In the genomic region with DNA sequence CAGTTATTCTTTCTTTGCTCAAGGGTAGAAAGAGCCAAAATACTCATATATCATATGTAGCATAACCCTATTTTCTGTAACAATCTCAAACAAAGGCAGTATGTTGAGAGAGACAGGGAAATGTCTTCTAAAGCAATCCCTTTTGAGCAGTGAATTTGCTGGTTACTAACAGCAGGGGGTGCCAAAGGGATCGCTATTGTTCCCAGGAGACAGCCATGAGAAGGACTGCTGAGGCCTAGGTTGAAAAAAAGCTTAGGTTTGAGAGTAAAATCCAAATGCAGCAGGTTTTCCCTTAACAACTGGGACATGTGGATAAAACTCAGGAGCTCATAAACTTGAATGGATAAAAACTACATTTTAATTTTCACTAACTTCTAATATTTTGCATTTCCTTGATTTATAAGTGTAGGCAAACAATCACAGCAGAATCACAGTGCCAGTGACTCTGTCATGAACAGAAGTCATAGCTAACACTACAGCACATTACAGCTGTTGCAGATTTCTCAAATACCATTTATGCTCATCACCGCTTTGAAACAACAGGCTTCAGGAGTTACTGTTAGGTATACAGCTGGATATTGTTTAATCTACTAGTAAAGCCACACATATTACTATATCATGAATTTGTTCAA, we compare ENCODE assay signal across 8 cellular contexts.
DNase-seq lines count a peak whose midpoint lies in the region; ATAC-seq and TF ChIP-seq lines count a peak whose summit lies in the region.

No MANE protein-coding gene starts in this region.

- no peak overlapping the region for H3K4me3 ChIP-seq in adipocyte (ENCODE audit: low read length)
- H3K4me3 ChIP-seq in right atrium auricular region, result no peak overlapping the region
- no peak overlapping the region for H3K4me3 ChIP-seq in retinal pigment epithelial cell (ENCODE audit: low read length)

- no peaks in the 10 kb centered on the region for H3K27me3 ChIP-seq in adipocyte (replicated peaks; ENCODE audit: control insufficient read depth, insufficient read depth, low read length)
- no peaks in the 10 kb centered on the region for H3K27me3 ChIP-seq in right atrium auricular region

- no peak overlapping the region for H3K27ac ChIP-seq in right atrium auricular region

- peaks cover 23% of the 10 kb centered on the region for H3K36me3 ChIP-seq in adipocyte (ENCODE audit: control insufficient read depth, insufficient read depth, low read length, severe bottlenecking)
- H3K36me3 ChIP-seq in right atrium auricular region, result peaks cover 3% of the 10 kb centered on the region

- H3K4me1 ChIP-seq in adipocyte (ENCODE audit: control insufficient read depth, insufficient read depth, low read length) (peaks cover 8% of the 10 kb centered on the region), right atrium auricular region (peaks cover 0 to 11% of the 10 kb centered on the region in 2 donors)

- ATAC-seq in SK-N-SH treated with all-trans-retinoic acid at 6 μM for 48 hours (peak; percentile 95), GM21528 (IDR thresholded peaks at IDR 0.05; ENCODE audit: low FRiP score, unreplicated experiment) (no peak)

- peak; percentile 37 for DNase-seq in DMS79 treated with DMSO at 0.1 percent for 48 hours (lab: John Stamatoyannopoulos, UW)
- no peak for DNase-seq in DMS79 (lab: John Stamatoyannopoulos, UW)
- peak; percentile 6 for DNase-seq in NCI-H1048 (lab: John Stamatoyannopoulos, UW)
- peak; percentile 87 for DNase-seq in adipocyte (ENCODE audit: low read depth)
- DNase-seq in right atrium auricular region (ENCODE audit: low spot score), result no peak
- peak; percentile 45 for DNase-seq in retinal pigment epithelial cell (ENCODE audit: low read depth)

- H3K9me3 ChIP-seq in adipocyte (ENCODE audit: control insufficient read depth, low read length) (no peaks in the 10 kb centered on the region), right atrium auricular region (no peaks in the 10 kb centered on the region)

- TF ChIP-seq CTCF in right atrium auricular region (IDR thresholded peaks at IDR 0.05) (peak; percentile 61 to 82), retinal pigment epithelial cell (conservative IDR thresholded peaks at IDR 0.05; ENCODE audit: low read depth, low read length) (peak; percentile 91)

- peak overlapping the region; percentile 25 for H3K9ac ChIP-seq in adipocyte (ENCODE audit: low read length)

TF ChIP-seq in SK-N-SH treated with all-trans-retinoic acid at 6 μM for 48 hours, 23 proteins besides CTCF, POLR2A, EP300 and RAD21:
- no peak for TF ChIP-seq ZFP3 (CRISPR knock-in tag; IDR thresholded peaks at IDR 0.05)
- TF ChIP-seq PPARA (CRISPR knock-in tag; IDR thresholded peaks at IDR 0.05; ENCODE audit: borderline replicate concordance), result no peak
- TF ChIP-seq, protein P1, sequence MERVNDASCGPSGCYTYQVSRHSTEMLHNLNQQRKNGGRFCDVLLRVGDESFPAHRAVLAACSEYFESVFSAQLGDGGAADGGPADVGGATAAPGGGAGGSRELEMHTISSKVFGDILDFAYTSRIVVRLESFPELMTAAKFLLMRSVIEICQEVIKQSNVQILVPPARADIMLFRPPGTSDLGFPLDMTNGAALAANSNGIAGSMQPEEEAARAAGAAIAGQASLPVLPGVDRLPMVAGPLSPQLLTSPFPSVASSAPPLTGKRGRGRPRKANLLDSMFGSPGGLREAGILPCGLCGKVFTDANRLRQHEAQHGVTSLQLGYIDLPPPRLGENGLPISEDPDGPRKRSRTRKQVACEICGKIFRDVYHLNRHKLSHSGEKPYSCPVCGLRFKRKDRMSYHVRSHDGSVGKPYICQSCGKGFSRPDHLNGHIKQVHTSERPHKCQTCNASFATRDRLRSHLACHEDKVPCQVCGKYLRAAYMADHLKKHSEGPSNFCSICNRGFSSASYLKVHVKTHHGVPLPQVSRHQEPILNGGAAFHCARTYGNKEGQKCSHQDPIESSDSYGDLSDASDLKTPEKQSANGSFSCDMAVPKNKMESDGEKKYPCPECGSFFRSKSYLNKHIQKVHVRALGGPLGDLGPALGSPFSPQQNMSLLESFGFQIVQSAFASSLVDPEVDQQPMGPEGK (CRISPR knock-in tag; IDR thresholded peaks at IDR 0.05; ENCODE audit: borderline replicate concordance), result no peak
- TF ChIP-seq ZC3H10 (CRISPR knock-in tag; IDR thresholded peaks at IDR 0.05), result no peak
- no peak for TF ChIP-seq ZNF70 (CRISPR knock-in tag; IDR thresholded peaks at IDR 0.05)

Comparison
In these comparisons a context has a peak if more than half of its experiments do, and no peak if none do; other contexts are left out.
1. DNase-seq: peak in DMS79 treated with DMSO at 0.1 percent for 48 hours (single experiment), NCI-H1048 (single experiment), adipocyte (single experiment) and retinal pigment epithelial cell (single experiment); none in DMS79 (single experiment) and right atrium auricular region (single experiment).